In the genomic region with DNA sequence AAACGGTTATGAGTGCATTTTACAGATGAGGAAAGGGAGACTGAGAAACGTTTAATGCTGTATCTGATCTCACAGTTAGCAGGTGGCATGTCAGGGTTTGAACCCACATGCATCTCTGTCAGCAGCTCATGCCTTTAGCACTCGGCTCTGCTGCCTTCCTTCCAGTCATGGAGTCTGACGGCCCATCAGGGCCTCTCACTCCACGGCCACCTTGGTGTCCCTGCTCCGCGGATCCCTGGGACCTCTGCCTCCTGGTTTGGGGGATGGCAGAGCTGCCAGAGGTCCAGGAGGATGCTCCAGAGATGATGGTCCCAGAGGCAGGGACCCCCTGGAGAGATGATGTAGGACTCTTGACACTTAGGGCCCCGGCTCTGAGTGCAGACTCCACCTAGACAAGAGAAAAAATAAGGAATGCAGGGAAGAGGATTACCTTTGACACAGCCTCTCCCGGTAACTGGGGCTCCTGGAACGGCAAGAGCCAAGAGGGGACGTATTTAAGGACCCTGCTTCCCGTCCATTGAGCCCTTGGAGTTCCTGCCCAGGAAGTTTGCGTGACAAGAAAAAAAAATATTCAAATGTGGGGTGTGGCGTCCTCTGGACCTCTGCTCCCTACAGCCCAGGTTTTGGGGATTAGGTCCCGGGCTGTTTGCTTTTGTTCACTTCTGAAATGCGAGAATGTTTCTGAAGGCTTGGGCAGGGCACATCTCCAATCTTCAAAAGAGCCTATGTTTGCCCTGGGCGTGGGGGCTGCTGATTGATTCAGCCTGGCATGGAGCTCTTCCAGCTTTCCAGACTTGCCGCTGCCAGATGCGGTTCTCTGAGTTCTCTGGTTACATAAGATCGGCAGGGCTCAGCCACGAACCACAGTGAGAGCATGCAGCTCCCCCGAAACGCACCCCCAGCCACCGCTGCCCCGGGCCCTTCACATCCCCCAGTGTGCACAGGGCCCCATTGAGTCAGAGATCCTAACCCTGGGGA, we compare ENCODE assay signal across 13 cellular contexts. TPM values are rescaled to one million over a fixed set of nuclear protein-coding genes. Genes with fewer than 3 reads are reported as not detected.
A peak's percentile ranks its signal among the peaks of the same experiment; 100 is the strongest.
DNase-seq lines count a peak whose midpoint lies in the region; ATAC-seq and TF ChIP-seq lines count a peak whose summit lies in the region.
"Had no signal": no experiment of that assay in that cellular context is flagged by ENCODE, and none has a peak within 500 bp of the region (broad histone marks: within the 10 kb centered on the region; RNA-seq: fewer than 3 reads in every experiment).

A gene (minus strand): TSS at position 470 of the 978 bp plus-strand sequence. CDS start 3,169 bp downstream, outside the sequence.

- H3K36me3 Mint-ChIP-seq in MCF 10A (ENCODE audit: insufficient read depth, unreplicated experiment) (peaks cover 7% of the 10 kb centered on the region), WTC11 (no peaks in the 10 kb centered on the region)

- H3K27me3 Mint-ChIP-seq in MCF 10A (ENCODE audit: insufficient read depth, unreplicated experiment) (no peaks in the 10 kb centered on the region), WTC11 (ENCODE audit: low read depth) (peaks cover 13% of the 10 kb centered on the region; the same call in 1 of the 2 replicates)

- H3K4me1 Mint-ChIP-seq in MCF 10A (ENCODE audit: insufficient read depth, unreplicated experiment): peaks cover 70% of the 10 kb centered on the region
- peaks cover 22% of the 10 kb centered on the region for H3K4me1 Mint-ChIP-seq in WTC11

- DNase-seq in HT1080 (ENCODE audit: low read depth) (peak; percentile 17), MCF 10A (ENCODE audit: unreplicated experiment) (peak; percentile 92), left lobe of liver (ENCODE audit: low spot score) (peak; percentile 74), substantia nigra (lab: John Stamatoyannopoulos, UW) (peak in 11 of 49 donors; percentile 9 to 52 (median 23)), NCI-H146 (lab: John Stamatoyannopoulos, UW) (no peak), GM19240 (ENCODE audit: insufficient read length, low spot score) (no peak), NAMALWA (ENCODE audit: low spot score) (no peak), WTC11 (ENCODE audit: low spot score) (no peak)
- DNase-seq: activated CD8-positive, alpha-beta memory T cell treated with anti-CD3 and anti-CD28 coated beads, Interleukin-2, amount 50 U/mL, for 48 hours; effector CD8-positive, alpha-beta T cell; H7; NCI-H345 had no signal

- peak; percentile 55 for ATAC-seq in left lobe of liver
- no peak for ATAC-seq in WTC11

- CTCF ChIA-PET in MCF 10A (lab: Yijun Ruan, JAX): interaction anchor here (0.6 to 1.7 kb wide), 4 partner anchors 20 to 41 kb away, joined by 3 to 4 read pairs (median 3); no protein-coding TSS in a partner anchor
- CTCF ChIA-PET in WTC11 (lab: Charles Lee): interaction anchor here (0.8 to 2.5 kb wide), 6 partner anchors 14 to 385 kb away, joined by 3 to 17 read pairs (median 4); a partner anchor contains a TSS

- H3K9me3 Mint-ChIP-seq in MCF 10A (ENCODE audit: unreplicated experiment) (no peaks in the 10 kb centered on the region), WTC11 (no peaks in the 10 kb centered on the region)

- peak within 1 kb of the TSS; percentile 61 for H3K4me3 Mint-ChIP-seq in MCF 10A (ENCODE audit: unreplicated experiment)
- no peak within 1 kb of the TSS for H3K4me3 Mint-ChIP-seq in WTC11

- BruUV-seq in MCF 10A (replicated peaks; lab: Mats Ljungman, UMichigan): TSS peak; percentile 50

- TF ChIP-seq CTCF in MCF 10A (IDR thresholded peaks at IDR 0.05; ENCODE audit: unreplicated experiment) (no peak), WTC11 (IDR thresholded peaks at IDR 0.05) (no peak)

- peak within 1 kb of the TSS; percentile 35 for H3K27ac ChIP-seq in substantia nigra (ENCODE audit: low read depth, low read length, poor library complexity, severe bottlenecking)
- H3K27ac ChIP-seq: VCaP had no signal

- peak within 1 kb of the TSS; percentile 82 for H3K27ac Mint-ChIP-seq in MCF 10A (ENCODE audit: low read depth, unreplicated experiment)
- no peak within 1 kb of the TSS for H3K27ac Mint-ChIP-seq in WTC11

- POLR2A ChIA-PET in MCF 10A (lab: Yijun Ruan, JAX): interaction anchor here (0.6 to 13.0 kb wide), 10 partner anchors 16 to 214 kb away, joined by 3 to 311 read pairs (median 5); a partner anchor contains a TSS
- POLR2A ChIA-PET in WTC11 (lab: Charles Lee): no interaction called here

- intact Hi-C loops in MCF 10A (cut with micrococcal nuclease): no loop called here

TF ChIP-seq in WTC11, 78 proteins besides CTCF, POLR2A, EP300 and RAD21:
- TF ChIP-seq, protein P1, sequence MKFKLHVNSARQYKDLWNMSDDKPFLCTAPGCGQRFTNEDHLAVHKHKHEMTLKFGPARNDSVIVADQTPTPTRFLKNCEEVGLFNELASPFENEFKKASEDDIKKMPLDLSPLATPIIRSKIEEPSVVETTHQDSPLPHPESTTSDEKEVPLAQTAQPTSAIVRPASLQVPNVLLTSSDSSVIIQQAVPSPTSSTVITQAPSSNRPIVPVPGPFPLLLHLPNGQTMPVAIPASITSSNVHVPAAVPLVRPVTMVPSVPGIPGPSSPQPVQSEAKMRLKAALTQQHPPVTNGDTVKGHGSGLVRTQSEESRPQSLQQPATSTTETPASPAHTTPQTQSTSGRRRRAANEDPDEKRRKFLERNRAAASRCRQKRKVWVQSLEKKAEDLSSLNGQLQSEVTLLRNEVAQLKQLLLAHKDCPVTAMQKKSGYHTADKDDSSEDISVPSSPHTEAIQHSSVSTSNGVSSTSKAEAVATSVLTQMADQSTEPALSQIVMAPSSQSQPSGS (CRISPR knock-in tag; IDR thresholded peaks at IDR 0.05; ENCODE audit: borderline replicate concordance, low read depth): no peak
- no peak for TF ChIP-seq SOX15 (CRISPR knock-in tag; IDR thresholded peaks at IDR 0.05)
- no peak for TF ChIP-seq MYBL2 (CRISPR knock-in tag; IDR thresholded peaks at IDR 0.05)
- TF ChIP-seq, protein P2, sequence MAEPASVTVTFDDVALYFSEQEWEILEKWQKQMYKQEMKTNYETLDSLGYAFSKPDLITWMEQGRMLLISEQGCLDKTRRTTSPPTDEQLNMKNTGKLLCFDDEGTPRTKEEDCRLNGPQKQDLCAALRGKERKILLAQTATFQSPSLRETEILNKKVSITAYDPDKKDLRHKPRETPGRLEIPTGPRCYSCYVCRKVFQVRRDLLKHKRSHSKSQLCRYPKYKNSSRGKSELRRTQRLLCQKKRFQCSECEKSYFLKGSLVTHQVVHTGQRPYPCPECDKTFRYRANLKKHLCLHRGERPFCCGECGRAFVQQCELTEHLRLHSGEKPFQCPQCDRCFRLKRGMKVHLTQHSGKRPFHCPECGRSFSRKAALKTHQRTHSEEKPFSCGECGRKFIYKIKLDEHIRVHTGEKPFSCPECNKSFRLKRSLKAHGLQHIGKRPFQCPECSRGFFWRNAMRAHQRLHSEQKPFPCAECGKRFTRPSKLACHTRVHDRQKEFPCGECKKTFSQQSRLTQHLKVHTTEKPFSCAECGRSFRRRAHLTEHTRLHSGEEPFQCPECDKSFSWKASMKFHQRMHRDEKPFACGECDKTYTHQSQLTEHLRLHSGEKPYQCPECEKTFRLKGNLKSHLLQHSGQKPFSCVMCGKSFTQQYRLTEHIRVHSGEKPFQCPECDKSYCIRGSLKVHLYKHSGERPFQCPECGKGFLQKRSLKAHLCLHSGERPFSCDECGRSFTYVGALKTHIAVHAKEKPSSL (CRISPR knock-in tag; conservative IDR thresholded peaks at IDR 0.05): no peak
- no peak for TF ChIP-seq GTF2I (CRISPR knock-in tag; conservative IDR thresholded peaks at IDR 0.05)
- no peak for TF ChIP-seq TEAD1 (CRISPR knock-in tag; IDR thresholded peaks at IDR 0.05)
- no peak for TF ChIP-seq NR3C1 (CRISPR knock-in tag; conservative IDR thresholded peaks at IDR 0.05; ENCODE audit: low read depth)
- TF ChIP-seq KAT7 (CRISPR knock-in tag; IDR thresholded peaks at IDR 0.05; ENCODE audit: borderline replicate concordance): no peak

RNA-seq across cellular contexts. Expression of the gene that starts here (rescaled TPM):
- 0.85 TPM in 1 of 2 replicates, not detected in the other for total RNA-seq in HT1080 (2014; rRNA removed; shearing (Covaris generic))
- polyA plus RNA-seq in HT1080 (2015; cell fraction: cytosol; rRNA removed): not detected in 2 replicates
- polyA plus RNA-seq in HT1080 (2015; cell fraction: nucleus; rRNA removed): 0.97 TPM in 1 of 2 replicates, not detected in the other
- total RNA-seq in MCF 10A (2022) (4.9 and 13.4 TPM in 2 replicates), left lobe of liver (1.5 TPM), WTC11 (2021) (0.35 to 1.1 TPM (median 0.53 TPM) in 3 replicates)

Comparison
In these comparisons a context has a peak if more than half of its experiments do, and no peak if none do; other contexts are left out.
1. Peak in DNase-seq in HT1080; RNA of the gene not detected or under 1 TPM.
2. DNase-seq: peak in MCF 10A (single experiment) and left lobe of liver (single experiment); none in NCI-H146 (single experiment), GM19240 (single experiment), NAMALWA (single experiment) and WTC11 (single experiment).